1 cellular context compared by ENCODE assay signal in the genomic region with DNA sequence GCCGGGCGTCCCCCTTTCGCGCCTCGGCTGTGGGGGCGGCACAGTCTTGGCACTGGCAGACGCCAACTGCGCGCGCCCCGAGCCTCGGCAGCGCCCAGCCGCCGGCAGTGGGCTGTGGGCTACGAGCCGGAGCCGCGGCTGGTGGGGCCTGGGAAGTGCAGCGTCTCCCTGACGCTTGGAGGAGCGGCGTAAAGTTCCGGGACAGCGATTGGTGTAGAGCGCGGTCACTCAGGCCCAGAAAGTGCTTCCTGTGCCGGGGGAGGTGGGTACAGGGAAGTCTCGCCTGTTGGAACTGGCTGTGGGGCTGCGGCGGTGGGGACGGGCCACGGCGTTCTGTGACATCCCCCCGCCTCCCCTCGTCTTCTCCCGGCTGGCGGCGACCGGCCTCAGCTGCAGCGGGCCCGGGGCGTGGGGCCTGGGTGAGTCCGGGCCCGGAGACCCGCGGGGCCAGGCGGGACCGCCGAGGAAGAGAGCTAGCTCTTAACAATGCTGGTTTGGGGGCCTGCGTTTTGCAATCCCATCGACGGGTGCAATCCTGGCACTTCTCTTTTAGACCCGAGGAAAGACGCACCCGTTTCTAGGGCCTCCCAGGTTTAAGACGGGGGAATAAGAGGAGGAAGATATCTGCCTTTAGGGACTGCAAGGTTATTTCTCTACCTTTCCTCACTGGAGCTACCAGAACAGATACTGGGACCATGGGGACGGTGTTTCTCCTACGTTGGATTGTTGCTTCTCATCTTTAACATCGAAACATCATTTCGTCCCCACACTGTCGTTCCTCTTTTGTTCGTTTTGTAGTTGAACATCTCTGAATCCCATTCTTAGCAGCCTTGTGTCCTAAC.
TF ChIP-seq lines count a peak whose summit lies in the region.

Gene RWDD4 (minus strand): TSS at position 157 of the 842 bp plus-strand sequence. CDS start 233 bp downstream, outside the sequence.
Gene TRAPPC11 (plus strand): TSS at position 265 of the 842 bp plus-strand sequence. CDS start 4,575 bp downstream, outside the sequence.

TF ChIP-seq in K562, 482 proteins besides CTCF, POLR2A, EP300 and RAD21 (continued from another document and continues in another):
- TF ChIP-seq FOXP4 (CRISPR knock-in tag; IDR thresholded peaks at IDR 0.05; ENCODE audit: borderline replicate concordance) (0 out of 2 replicates have a peak, but pooled peaks have one; percentile 58), ZNF239 (CRISPR knock-in tag; IDR thresholded peaks at IDR 0.05) (no peak), COPS2 (conservative IDR thresholded peaks at IDR 0.05) (no peak), ZBTB8A (IDR thresholded peaks at IDR 0.05; ENCODE audit: partially characterized antibody) (no peak), ZNF232 (CRISPR knock-in tag; IDR thresholded peaks at IDR 0.05) (no peak), POLR2AphosphoS5 (IDR thresholded peaks at IDR 0.05; ENCODE audit: control insufficient read depth, insufficient read depth, low read depth, low read length) (no peak; the same call in 1 of the 2 replicates), SMARCB1 (IDR thresholded peaks at IDR 0.05; ENCODE audit: insufficient read length, low read depth) (no peak), MYBL2 (IDR thresholded peaks at IDR 0.05; ENCODE audit: low read depth) (no peak), MYBL2 (CRISPR knock-in tag; IDR thresholded peaks at IDR 0.05; ENCODE audit: borderline replicate concordance) (no peak), NR2C2 (CRISPR knock-in tag; IDR thresholded peaks at IDR 0.05) (peak; percentile 91), NR2C2 (tag; IDR thresholded peaks at IDR 0.05) (peak; percentile 97), ESRRB (CRISPR knock-in tag; IDR thresholded peaks at IDR 0.05; ENCODE audit: borderline replicate concordance) (no peak), ZNF655 (CRISPR knock-in tag; IDR thresholded peaks at IDR 0.05) (no peak), NR3C1 (CRISPR knock-in tag; IDR thresholded peaks at IDR 0.05) (no peak), WHSC1 (IDR thresholded peaks at IDR 0.05; ENCODE audit: low read length) (no peak), FOXJ3 (CRISPR knock-in tag; IDR thresholded peaks at IDR 0.05) (no peak), ETV5 (CRISPR knock-in tag; IDR thresholded peaks at IDR 0.05; ENCODE audit: low read depth) (no peak), POLR2H (tag; IDR thresholded peaks at IDR 0.05; ENCODE audit: low read depth) (no peak; the same call in 1 of the 2 replicates), CEBPB (tag; IDR thresholded peaks at IDR 0.05) (peak; percentile 91), ILF3 (IDR thresholded peaks at IDR 0.05; ENCODE audit: borderline replicate concordance) (no peak), RNF2 (IDR thresholded peaks at IDR 0.05) (no peak), ZNF740 (CRISPR knock-in tag; IDR thresholded peaks at IDR 0.05) (0 out of 2 replicates have a peak, but pooled peaks have one; percentile 42), ZNF740 (tag; IDR thresholded peaks at IDR 0.05) (no peak), ZNF41 (CRISPR knock-in tag; conservative IDR thresholded peaks at IDR 0.05) (no peak), ZNF696 (CRISPR knock-in tag; conservative IDR thresholded peaks at IDR 0.05) (no peak), ZNF445 (CRISPR knock-in tag; IDR thresholded peaks at IDR 0.05; ENCODE audit: low read depth) (no peak), ZBTB12 (CRISPR knock-in tag; IDR thresholded peaks at IDR 0.05) (no peak), E2F4 (CRISPR knock-in tag; IDR thresholded peaks at IDR 0.05; ENCODE audit: low read depth) (no peak), KLF13 (tag; IDR thresholded peaks at IDR 0.05; ENCODE audit: borderline replicate concordance, low read depth) (no peak), FOXK2 (conservative IDR thresholded peaks at IDR 0.05 in 1 of 2, IDR thresholded peaks at IDR 0.05 in 1 of 2; ENCODE audit: low read depth in 2 of 2) (peak in 1 of 2 experiments; percentile 22; a peak in 1 of 4 replicates), TCF7 (IDR thresholded peaks at IDR 0.05; ENCODE audit: borderline replicate concordance) (no peak), DACH1 (IDR thresholded peaks at IDR 0.05; ENCODE audit: partially characterized antibody) (no peak), FUS (optimal IDR thresholded peaks at IDR 0.05; ENCODE audit: low read depth, low read length) (no peak), SIRT6 (IDR thresholded peaks at IDR 0.05; ENCODE audit: low read depth, low read length) (no peak), POU5F1 (IDR thresholded peaks at IDR 0.05; ENCODE audit: borderline replicate concordance, low read depth, low read length, partially characterized antibody) (no peak), CAMTA2 (CRISPR knock-in tag; conservative IDR thresholded peaks at IDR 0.05) (no peak), FOS (IDR thresholded peaks at IDR 0.05; ENCODE audit: extremely low read depth, insufficient read length) (peak; percentile 85), RHOXF2B (CRISPR knock-in tag; conservative IDR thresholded peaks at IDR 0.05) (no peak), GABPB2 (CRISPR knock-in tag; conservative IDR thresholded peaks at IDR 0.05) (no peak), VEZF1 (CRISPR knock-in tag; IDR thresholded peaks at IDR 0.05) (peak; percentile 79), TGIF2 (CRISPR knock-in tag; IDR thresholded peaks at IDR 0.05) (no peak), TOE1 (IDR thresholded peaks at IDR 0.05; ENCODE audit: borderline replicate concordance) (no peak), TOE1 (CRISPR knock-in tag; IDR thresholded peaks at IDR 0.05; ENCODE audit: borderline replicate concordance, low read depth) (no peak), BRF1 (IDR thresholded peaks at IDR 0.05; ENCODE audit: borderline replicate concordance, extremely low read depth, insufficient read length) (no peak), TAF15 (IDR thresholded peaks at IDR 0.05; ENCODE audit: low read depth, low read length) (no peak), ESRRA (IDR thresholded peaks at IDR 0.05; ENCODE audit: borderline replicate concordance, low read depth) (no peak), NBN (IDR thresholded peaks at IDR 0.05; ENCODE audit: low read depth) (no peak), KDM2B (CRISPR knock-in tag; IDR thresholded peaks at IDR 0.05) (no peak), MAZ (CRISPR knock-in tag; conservative IDR thresholded peaks at IDR 0.05 in 1 of 2, IDR thresholded peaks at IDR 0.05 in 1 of 2) (peak; percentile 60; a peak in 2 of 4 replicates)
- TF ChIP-seq, protein P1, sequence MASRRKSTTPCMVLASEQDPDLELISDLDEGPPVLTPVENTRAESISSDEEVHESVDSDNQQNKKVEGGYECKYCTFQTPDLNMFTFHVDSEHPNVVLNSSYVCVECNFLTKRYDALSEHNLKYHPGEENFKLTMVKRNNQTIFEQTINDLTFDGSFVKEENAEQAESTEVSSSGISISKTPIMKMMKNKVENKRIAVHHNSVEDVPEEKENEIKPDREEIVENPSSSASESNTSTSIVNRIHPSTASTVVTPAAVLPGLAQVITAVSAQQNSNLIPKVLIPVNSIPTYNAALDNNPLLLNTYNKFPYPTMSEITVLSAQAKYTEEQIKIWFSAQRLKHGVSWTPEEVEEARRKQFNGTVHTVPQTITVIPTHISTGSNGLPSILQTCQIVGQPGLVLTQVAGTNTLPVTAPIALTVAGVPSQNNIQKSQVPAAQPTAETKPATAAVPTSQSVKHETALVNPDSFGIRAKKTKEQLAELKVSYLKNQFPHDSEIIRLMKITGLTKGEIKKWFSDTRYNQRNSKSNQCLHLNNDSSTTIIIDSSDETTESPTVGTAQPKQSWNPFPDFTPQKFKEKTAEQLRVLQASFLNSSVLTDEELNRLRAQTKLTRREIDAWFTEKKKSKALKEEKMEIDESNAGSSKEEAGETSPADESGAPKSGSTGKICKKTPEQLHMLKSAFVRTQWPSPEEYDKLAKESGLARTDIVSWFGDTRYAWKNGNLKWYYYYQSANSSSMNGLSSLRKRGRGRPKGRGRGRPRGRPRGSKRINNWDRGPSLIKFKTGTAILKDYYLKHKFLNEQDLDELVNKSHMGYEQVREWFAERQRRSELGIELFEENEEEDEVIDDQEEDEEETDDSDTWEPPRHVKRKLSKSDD (conservative IDR thresholded peaks at IDR 0.05; ENCODE audit: low read length), result no peak
- TF ChIP-seq, protein P2, sequence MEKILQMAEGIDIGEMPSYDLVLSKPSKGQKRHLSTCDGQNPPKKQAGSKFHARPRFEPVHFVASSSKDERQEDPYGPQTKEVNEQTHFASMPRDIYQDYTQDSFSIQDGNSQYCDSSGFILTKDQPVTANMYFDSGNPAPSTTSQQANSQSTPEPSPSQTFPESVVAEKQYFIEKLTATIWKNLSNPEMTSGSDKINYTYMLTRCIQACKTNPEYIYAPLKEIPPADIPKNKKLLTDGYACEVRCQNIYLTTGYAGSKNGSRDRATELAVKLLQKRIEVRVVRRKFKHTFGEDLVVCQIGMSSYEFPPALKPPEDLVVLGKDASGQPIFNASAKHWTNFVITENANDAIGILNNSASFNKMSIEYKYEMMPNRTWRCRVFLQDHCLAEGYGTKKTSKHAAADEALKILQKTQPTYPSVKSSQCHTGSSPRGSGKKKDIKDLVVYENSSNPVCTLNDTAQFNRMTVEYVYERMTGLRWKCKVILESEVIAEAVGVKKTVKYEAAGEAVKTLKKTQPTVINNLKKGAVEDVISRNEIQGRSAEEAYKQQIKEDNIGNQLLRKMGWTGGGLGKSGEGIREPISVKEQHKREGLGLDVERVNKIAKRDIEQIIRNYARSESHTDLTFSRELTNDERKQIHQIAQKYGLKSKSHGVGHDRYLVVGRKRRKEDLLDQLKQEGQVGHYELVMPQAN (IDR thresholded peaks at IDR 0.05; ENCODE audit: borderline replicate concordance), result no peak
- TF ChIP-seq, protein P3, sequence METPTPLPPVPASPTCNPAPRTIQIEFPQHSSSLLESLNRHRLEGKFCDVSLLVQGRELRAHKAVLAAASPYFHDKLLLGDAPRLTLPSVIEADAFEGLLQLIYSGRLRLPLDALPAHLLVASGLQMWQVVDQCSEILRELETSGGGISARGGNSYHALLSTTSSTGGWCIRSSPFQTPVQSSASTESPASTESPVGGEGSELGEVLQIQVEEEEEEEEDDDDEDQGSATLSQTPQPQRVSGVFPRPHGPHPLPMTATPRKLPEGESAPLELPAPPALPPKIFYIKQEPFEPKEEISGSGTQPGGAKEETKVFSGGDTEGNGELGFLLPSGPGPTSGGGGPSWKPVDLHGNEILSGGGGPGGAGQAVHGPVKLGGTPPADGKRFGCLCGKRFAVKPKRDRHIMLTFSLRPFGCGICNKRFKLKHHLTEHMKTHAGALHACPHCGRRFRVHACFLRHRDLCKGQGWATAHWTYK (CRISPR knock-in tag; IDR thresholded peaks at IDR 0.05), result no peak
